18 cellular contexts compared by ENCODE assay signal in genomic region chr18:74396252-74397204, GRCh38.
DNase-seq lines count a peak whose midpoint lies in the region; ATAC-seq and TF ChIP-seq lines count a peak whose summit lies in the region.
"Had no signal": no experiment of that assay in that cellular context is flagged by ENCODE, and none has a peak within 500 bp of the region (broad histone marks: within the 10 kb centered on the region; RNA-seq: fewer than 3 reads in every experiment).

No MANE protein-coding gene starts in this region.

- peak; percentile 15 for DNase-seq in NCI-H128 (lab: John Stamatoyannopoulos, UW; ENCODE audit: unreplicated experiment)
- DNase-seq in coronary artery (ENCODE audit: low spot score), result no peak
- no peak for DNase-seq in left lung
- no peak for DNase-seq in glutamatergic neuron
- DNase-seq in mesothelial cell of epicardium (ENCODE audit: low spot score in 2 of 2, unreplicated experiment in 2 of 2), result no peak
- no peak for DNase-seq in NCI-H1105 (lab: John Stamatoyannopoulos, UW)
- DNase-seq: CD8-positive, alpha-beta memory T cell; cerebellar nuclear complex; mesenchymal stem cell; NCI-H1417; NCI-H345 had no signal

- no peaks in the 10 kb centered on the region for H3K9me3 Mint-ChIP-seq in glutamatergic neuron (ENCODE audit: unreplicated experiment)
- H3K9me3 Mint-ChIP-seq in mesothelial cell of epicardium, result no peaks in the 10 kb centered on the region
- H3K9me3 Mint-ChIP-seq: activated T-helper 17 cell treated with anti-CD3 and anti-CD28 coated beads, Interleukin-2, amount 50 U/mL, for 72 hours had no signal

- peaks cover 48 to 93% (median 83%) of the 10 kb centered on the region in 10 experiments for H3K4me1 ChIP-seq in BLaER1 treated with 17β-estradiol and CSF1 and Interleukin-3, amounts not matched to agents 10 nM and 100 nM
- peaks cover 11 to 36% of the 10 kb centered on the region in 2 donors for H3K4me1 ChIP-seq in left lung
- H3K4me1 ChIP-seq: neural progenitor cell had no signal

- H4K20me1 ChIP-seq in BLaER1 treated with 17β-estradiol and CSF1 and Interleukin-3, amounts not matched to agents 10 nM and 100 nM, result no peaks in the 10 kb centered on the region

- H3K9me3 ChIP-seq in BLaER1 treated with 17β-estradiol and CSF1 and Interleukin-3, amounts not matched to agents 10 nM and 100 nM (replicated peaks in 1 of 11), result peaks cover 0 to 44% (median 33%) of the 10 kb centered on the region in 11 experiments; a peak in 17 of 22 replicates
- no peaks in the 10 kb centered on the region for H3K9me3 ChIP-seq in left lung
- H3K9me3 ChIP-seq: adrenal gland had no signal

- H3K4me3 ChIP-seq in BLaER1 treated with 17β-estradiol and CSF1 and Interleukin-3, amounts not matched to agents 10 nM and 100 nM, result no peak overlapping the region; a peak in 1 of 20 replicates
- peak overlapping the region; percentile 38 for H3K4me3 ChIP-seq in coronary artery
- H3K4me3 ChIP-seq in left lung, result no peak overlapping the region
- H3K4me3 ChIP-seq: adrenal gland, K562, neural progenitor cell had no signal

- H3K27ac ChIP-seq in BLaER1 treated with 17β-estradiol and CSF1 and Interleukin-3, amounts not matched to agents 10 nM and 100 nM, result peak overlapping the region in 9 of 11 experiments; percentile 24 to 100 (median 97); a peak in 17 of 22 replicates
- H3K27ac ChIP-seq in coronary artery (peak overlapping the region; percentile 51 to 71), left lung (peak overlapping the region; percentile 6 to 18)
- H3K27ac ChIP-seq: HL-60, neural progenitor cell had no signal

- H3K4me1 Mint-ChIP-seq in glutamatergic neuron (ENCODE audit: low read depth, unreplicated experiment), result no peaks in the 10 kb centered on the region
- peaks cover 11% of the 10 kb centered on the region for H3K4me1 Mint-ChIP-seq in mesothelial cell of epicardium

- H3K4me2 ChIP-seq in BLaER1 treated with 17β-estradiol and CSF1 and Interleukin-3, amounts not matched to agents 10 nM and 100 nM, result peak overlapping the region; percentile 64 to 92 (median 86); a peak in 21 of 22 replicates
- H3K4me2 ChIP-seq: neural progenitor cell had no signal

- H3K9ac ChIP-seq in BLaER1 treated with 17β-estradiol and CSF1 and Interleukin-3, amounts not matched to agents 10 nM and 100 nM, result peak overlapping the region in 7 of 11 experiments; percentile 86 to 95 (median 89); a peak in 13 of 22 replicates
- H3K9ac ChIP-seq: neural progenitor cell had no signal

- peaks cover 0 to 7% (median 0%) of the 10 kb centered on the region in 11 experiments; a peak in 2 of 22 replicates for H3K36me3 ChIP-seq in BLaER1 treated with 17β-estradiol and CSF1 and Interleukin-3, amounts not matched to agents 10 nM and 100 nM
- H3K36me3 ChIP-seq in left lung, result no peaks in the 10 kb centered on the region
- H3K36me3 ChIP-seq: adrenal gland, neural progenitor cell had no signal

- H3K36me3 Mint-ChIP-seq in glutamatergic neuron (ENCODE audit: unreplicated experiment), result no peaks in the 10 kb centered on the region
- H3K36me3 Mint-ChIP-seq in mesothelial cell of epicardium, result no peaks in the 10 kb centered on the region
- H3K36me3 Mint-ChIP-seq: neural progenitor cell had no signal

- H3K4me3 Mint-ChIP-seq in glutamatergic neuron (ENCODE audit: unreplicated experiment) (no peak overlapping the region), mesothelial cell of epicardium (no peak overlapping the region)
- H3K4me3 Mint-ChIP-seq: activated T-helper 17 cell treated with anti-CD3 and anti-CD28 coated beads, Interleukin-2, amount 50 U/mL, for 72 hours; CD8-positive, alpha-beta memory T cell; neural progenitor cell had no signal

- H3K27me3 Mint-ChIP-seq in glutamatergic neuron (ENCODE audit: unreplicated experiment), result peaks cover 2% of the 10 kb centered on the region
- peaks cover 33% of the 10 kb centered on the region for H3K27me3 Mint-ChIP-seq in mesothelial cell of epicardium (ENCODE audit: low read depth)

- intact Hi-C loops in left lung (cut with DNase I), result no loop called here

- no peaks in the 10 kb centered on the region for H3K27me3 ChIP-seq in BLaER1 treated with 17β-estradiol and CSF1 and Interleukin-3, amounts not matched to agents 10 nM and 100 nM
- H3K27me3 ChIP-seq in left lung, result no peaks in the 10 kb centered on the region
- H3K27me3 ChIP-seq: adrenal gland, neural progenitor cell had no signal

- TF ChIP-seq CTCF in coronary artery (IDR thresholded peaks at IDR 0.05) (no peak), left lung (IDR thresholded peaks at IDR 0.05) (no peak), glutamatergic neuron (IDR thresholded peaks at IDR 0.05; ENCODE audit: partially characterized antibody, unreplicated experiment) (no peak), mesothelial cell of epicardium (IDR thresholded peaks at IDR 0.05; ENCODE audit: unreplicated experiment) (no peak)

- H3K27ac Mint-ChIP-seq in glutamatergic neuron (ENCODE audit: unreplicated experiment) (no peak overlapping the region), mesothelial cell of epicardium (no peak overlapping the region)
- H3K27ac Mint-ChIP-seq: activated T-helper 17 cell treated with anti-CD3 and anti-CD28 coated beads, Interleukin-2, amount 50 U/mL, for 72 hours; neural progenitor cell had no signal

- peak; percentile 32 for ATAC-seq in left lung
- no peak for ATAC-seq in GM18858 (IDR thresholded peaks at IDR 0.05; ENCODE audit: unreplicated experiment)
- ATAC-seq: activated T-helper 17 cell treated with anti-CD3 and anti-CD28 coated beads, Interleukin-2, amount 50 U/mL, for 72 hours; K562 had no signal

Comparison
In these comparisons a context has a peak if more than half of its experiments do, and no peak if none do; other contexts are left out.
1. H3K27ac ChIP-seq: peak in every context shown above with its lines; median percentile 97 in BLaER1 treated with 17β-estradiol and CSF1 and Interleukin-3, amounts not matched to agents 10 nM and 100 nM; 61 in coronary artery; 12 in left lung.